In genomic region chr5:151699071-151699901, GRCh38 we compare ENCODE assay signal across 9 cellular contexts. TPM values are rescaled to one million over a fixed set of nuclear protein-coding genes. Genes with fewer than 3 reads are reported as not detected.
DNase-seq lines count a peak whose midpoint lies in the region; ATAC-seq, FAIRE-seq and TF ChIP-seq lines count a peak whose summit lies in the region.
"Had no signal": no experiment of that assay in that cellular context is flagged by ENCODE, and none has a peak within 500 bp of the region (broad histone marks: within the 10 kb centered on the region; RNA-seq: fewer than 3 reads in every experiment).

No MANE protein-coding gene starts in this region.

- peak; percentile 40 for FAIRE-seq in GM19239 (lab: Jason Lieb, UNC)

- TF ChIP-seq POLR2A in gastrocnemius medialis (IDR thresholded peaks at IDR 0.05) = no peak

- no peak overlapping the region for H3K4me3 Mint-ChIP-seq in T-helper 2 cell treated with Interferon-gamma antibody and Interleukin-4, amounts not matched to agents 5 μg/mL and 100 μg/mL, for 36 hours

- H3K27me3 ChIP-seq in gastrocnemius medialis = no peaks in the 10 kb centered on the region

- in situ Hi-C loops in gastrocnemius medialis (cut with MboI; ENCODE audit: low sequenced_read_pairs in 4 of 4) = no loop called here

- no peak for TF ChIP-seq CTCF in gastrocnemius medialis (IDR thresholded peaks at IDR 0.05 in 4 of 5, conservative IDR thresholded peaks at IDR 0.05 in 1 of 5)

- DNase-seq in GM19239 (ENCODE audit: insufficient read length, low spot score) (no peak), astrocyte of the hippocampus (ENCODE audit: low read depth, low spot score) (peak; percentile 98), hepatic stellate cell (ENCODE audit: low spot score) (peak; percentile 85), gastrocnemius medialis (peak; percentile 20 to 46), T-helper 1 cell (no peak)
- no peak for DNase-seq in T-helper 2 cell treated with Interferon-gamma antibody and Interleukin-4, amounts not matched to agents 5 μg/mL and 100 μg/mL, for 36 hours (ENCODE audit: low spot score)
- no peak for DNase-seq in central memory CD4-positive, alpha-beta T cell

- no peaks in the 10 kb centered on the region for H3K9me3 Mint-ChIP-seq in T-helper 2 cell treated with Interferon-gamma antibody and Interleukin-4, amounts not matched to agents 5 μg/mL and 100 μg/mL, for 36 hours

- no peaks in the 10 kb centered on the region for H3K36me3 ChIP-seq in gastrocnemius medialis

- H3K27ac Mint-ChIP-seq in T-helper 2 cell treated with Interferon-gamma antibody and Interleukin-4, amounts not matched to agents 5 μg/mL and 100 μg/mL, for 36 hours = no peak overlapping the region

- peak overlapping the region; percentile 51 to 68 (median 59) for H3K27ac ChIP-seq in gastrocnemius medialis

- H3K4me1 ChIP-seq in gastrocnemius medialis = peaks cover 31 to 56% of the 10 kb centered on the region in 2 donors

- no peak overlapping the region for H3K4me3 ChIP-seq in gastrocnemius medialis

- H3K36me3 Mint-ChIP-seq in T-helper 2 cell treated with Interferon-gamma antibody and Interleukin-4, amounts not matched to agents 5 μg/mL and 100 μg/mL, for 36 hours (ENCODE audit: low read depth) = no peaks in the 10 kb centered on the region

- ATAC-seq in gastrocnemius medialis (peak; percentile 15 to 16), GM19463 (IDR thresholded peaks at IDR 0.05; ENCODE audit: unreplicated experiment) (no peak)

- intact Hi-C loops in gastrocnemius medialis (cut with DNase I; ENCODE audit: low total_unique reads) = no loop called here

- peaks cover 6% of the 10 kb centered on the region for H3K27me3 Mint-ChIP-seq in T-helper 2 cell treated with Interferon-gamma antibody and Interleukin-4, amounts not matched to agents 5 μg/mL and 100 μg/mL, for 36 hours (ENCODE audit: low read depth)

- no peaks in the 10 kb centered on the region for H3K9me3 ChIP-seq in gastrocnemius medialis

- H3K4me1 Mint-ChIP-seq in T-helper 2 cell treated with Interferon-gamma antibody and Interleukin-4, amounts not matched to agents 5 μg/mL and 100 μg/mL, for 36 hours (ENCODE audit: low read depth) = no peaks in the 10 kb centered on the region

RNA-seq across cellular contexts. Expression of gene SPARC, which starts 12.6 kb away (rescaled TPM):
- 100 to 1,000 TPM in 3 of 4 donors, 10 to 100 TPM in 1; 87.7 to 209 (median 163) TPM for total RNA-seq in gastrocnemius medialis
- total RNA-seq: T-helper 2 cell treated with Interferon-gamma antibody and Interleukin-4, amounts not matched to agents 100 ng/mL and 5 ng/mL, for 36 hours had no signal

RNA-seq across cellular contexts. Expression of gene ATOX1, which starts 59.1 kb away (rescaled TPM):
- 10 to 100 TPM; 31.4 to 71.6 (median 55.3) TPM for total RNA-seq in gastrocnemius medialis

Comparison
In these comparisons a context has a peak if more than half of its experiments do, and no peak if none do; other contexts are left out.
1. DNase-seq: peak in astrocyte of the hippocampus (single experiment), hepatic stellate cell (single experiment) and gastrocnemius medialis (2 of 2); none in GM19239 (single experiment), T-helper 2 cell treated with Interferon-gamma antibody and Interleukin-4, amounts not matched to agents 5 μg/mL and 100 μg/mL, for 36 hours (single experiment), T-helper 1 cell (0 of 5) and central memory CD4-positive, alpha-beta T cell (single experiment).